9 cellular contexts compared by ENCODE assay signal in genomic region chr19:18418034-18418724, GRCh38. TPM values are rescaled to one million over a fixed set of nuclear protein-coding genes. Genes with fewer than 3 reads are reported as not detected.
DNase-seq lines count a peak whose midpoint lies in the region; ATAC-seq and TF ChIP-seq lines count a peak whose summit lies in the region.
"Had no signal": no experiment of that assay in that cellular context is flagged by ENCODE, and none has a peak within 500 bp of the region (broad histone marks: within the 10 kb centered on the region; RNA-seq: fewer than 3 reads in every experiment).

No MANE protein-coding gene starts in this region.

- no peak for DNase-seq in GM06990 (ENCODE audit: extremely low read depth, insufficient read length)
- DNase-seq in T-cell = peak in 1 of 34 experiments; percentile 23
- peak in 4 of 5 donors; percentile 62 to 78 (median 73) for DNase-seq in ovary
- no peak for DNase-seq in NCI-H446 (lab: John Stamatoyannopoulos, UW)
- DNase-seq in GDM1 (lab: John Stamatoyannopoulos, UW) = no peak

- H3K4me3 ChIP-seq in GM06990 (replicated peaks; ENCODE audit: low read depth, low read length) (peak overlapping the region; percentile 33), esophagus (ENCODE audit: low read depth in 1 of 2, low read length in 2 of 2) (peak overlapping the region in 1 of 2 donors; percentile 68), ovary (peak overlapping the region; percentile 51)

- TF ChIP-seq CTCF in GM06990 (IDR thresholded peaks at IDR 0.05; ENCODE audit: insufficient read depth, low read length, poor library complexity, severe bottlenecking) (no peak), ovary (IDR thresholded peaks at IDR 0.05) (no peak)

- H3K27ac Mint-ChIP-seq in T-cell = peak overlapping the region; percentile 77 to 88

- H3K4me3 Mint-ChIP-seq in T-cell = peak overlapping the region; percentile 77 to 89 (median 81)

- H3K27me3 Mint-ChIP-seq in T-cell = peaks cover 18 to 20% of the 10 kb centered on the region in 2 donors

- intact Hi-C loops in ovary (cut with DNase I) = loop anchor here (5.0 to 10.0 kb wide), 4 partner anchors 141 to 223 kb away; partner anchors contain the start of genes IQCN (in 2 of the 4), MPV17L2 (in 1 of the 4) and RAB3A (in 1 of the 4)

- H3K36me3 ChIP-seq in GM06990 (ENCODE audit: control insufficient read depth, insufficient read depth, low read length) = no peaks in the 10 kb centered on the region
- no peaks in the 10 kb centered on the region for H3K36me3 ChIP-seq in esophagus (ENCODE audit: control insufficient read depth in 2 of 2, insufficient read depth in 2 of 2, low read length in 1 of 2)
- H3K36me3 ChIP-seq in ovary = no peaks in the 10 kb centered on the region

- POLR2A ChIA-PET in T-cell (lab: Charles Lee) = no interaction called here

- no peaks in the 10 kb centered on the region for H3K9me3 ChIP-seq in esophagus (ENCODE audit: control insufficient read depth in 2 of 2, insufficient read depth in 1 of 2, low read depth in 1 of 2, low read length in 1 of 2)
- H3K9me3 ChIP-seq in ovary = no peaks in the 10 kb centered on the region

- TF ChIP-seq POLR2A in ovary (IDR thresholded peaks at IDR 0.05) = no peak

- no peak for TF ChIP-seq EP300 in ovary (IDR thresholded peaks at IDR 0.05)

- H3K27me3 ChIP-seq in GM06990 (replicated peaks; ENCODE audit: control insufficient read depth, insufficient read depth, low read length) (no peaks in the 10 kb centered on the region), esophagus (ENCODE audit: control insufficient read depth in 1 of 2, insufficient read depth in 2 of 2, low read length in 2 of 2) (no peaks in the 10 kb centered on the region), ovary (no peaks in the 10 kb centered on the region)

- H3K27ac ChIP-seq in esophagus (ENCODE audit: low read depth in 2 of 2, low read length in 1 of 2) (peak overlapping the region; percentile 80 to 88), ovary (peak overlapping the region; percentile 62 to 77)

- peaks cover 5 to 43% of the 10 kb centered on the region in 2 donors for H3K4me1 ChIP-seq in esophagus (ENCODE audit: control insufficient read depth in 2 of 2, insufficient read depth in 2 of 2, low read length in 1 of 2)
- H3K4me1 ChIP-seq in ovary (ENCODE audit: insufficient read depth) = peaks cover 24% of the 10 kb centered on the region

- peaks cover 66 to 80% (median 78%) of the 10 kb centered on the region in 3 donors for H3K4me1 Mint-ChIP-seq in T-cell

- no peaks in the 10 kb centered on the region for H3K36me3 Mint-ChIP-seq in T-cell

- 13% methylated on average over 39 of the region's 39 CpGs for WGBS in esophagus, 2 donors
- 15 to 21% (median 17%) methylated on average over 36 to 39 of the region's 39 CpGs for WGBS in ovary, 3 donors

- ATAC-seq in T-cell (replicated peaks in 1 of 4) (peak; percentile 1 to 18 (median 6)), GM19395 (IDR thresholded peaks at IDR 0.05; ENCODE audit: unreplicated experiment) (no peak), HG03039 (IDR thresholded peaks at IDR 0.05; ENCODE audit: unreplicated experiment) (no peak)

- no peaks in the 10 kb centered on the region for H3K9me3 Mint-ChIP-seq in T-cell

- CTCF ChIA-PET in T-cell (lab: Charles Lee) = no interaction called here

RNA-seq across cellular contexts. Expression of gene SSBP4, which starts 1.0 kb away (rescaled TPM):
- total RNA-seq in T-cell (100 to 1,000 TPM in 4 of 5 donors, 10 to 100 TPM in 1; 71.3 to 127 (median 102) TPM), ovary (100 to 1,000 TPM in 2 of 7 donors, 10 to 100 TPM in 5; 58.9 to 124 (median 88.3) TPM)
- polyA plus RNA-seq in esophagus (10 to 100 TPM; 25.4 to 25.9 TPM), ovary (10 to 100 TPM in 1 of 2 donors, 1 to 10 TPM in 1; 4.6 to 90.3 TPM)

RNA-seq across cellular contexts. Expression of gene ISYNA1, which starts 19.8 kb away (rescaled TPM):
- total RNA-seq in T-cell = 10 to 100 TPM; 38.3 to 59.8 (median 55.0) TPM
- polyA plus RNA-seq in esophagus = 10 to 100 TPM; 17.5 to 42.7 TPM
- 100 to 1,000 TPM in 6 of 7 donors, 10 to 100 TPM in 1; 45.2 to 345 (median 217) TPM for total RNA-seq in ovary
- polyA plus RNA-seq in ovary = 100 to 1,000 TPM in 1 of 2 donors, 1 to 10 TPM in 1; 9.6 to 144 TPM

RNA-seq across cellular contexts. Expression of gene LRRC25, which starts 20.8 kb away (rescaled TPM):
- total RNA-seq in T-cell = under 1 TPM in 3 of 5 donors, not detected in 2; 0.16 to 0.33 (median 0.30) TPM
- polyA plus RNA-seq in esophagus = under 1 TPM; 0.55 to 0.66 TPM
- total RNA-seq in ovary = 1 to 10 TPM; 1.8 to 9.2 (median 2.4) TPM
- polyA plus RNA-seq in ovary = 1 to 10 TPM; 1.4 to 3.2 TPM

RNA-seq across cellular contexts. Expression of gene GDF15, which starts 32.2 kb away (rescaled TPM):
- total RNA-seq in T-cell (1 to 10 TPM in 3 of 5 donors, not detected in 2; 1.5 to 1.7 (median 1.5) TPM), ovary (10 to 100 TPM in 2 of 7 donors, 1 to 10 TPM in 5; 1.5 to 20.9 (median 3.7) TPM)
- polyA plus RNA-seq in esophagus (1 to 10 TPM in 1 of 2 donors, under 1 TPM in 1; 0.24 to 2.8 TPM), ovary (1 to 10 TPM in 1 of 2 donors, under 1 TPM in 1; 0.67 to 2.7 TPM)
- total RNA-seq: mononuclear cell had no signal

Comparison
In these comparisons a context has a peak if more than half of its experiments do, and no peak if none do; other contexts are left out.
1. DNase-seq: peak in ovary (4 of 5); none in GM06990 (single experiment), NCI-H446 (0 of 2) and GDM1 (single experiment).
2. ATAC-seq: peak in T-cell (4 of 4); none in GM19395 (single experiment) and HG03039 (single experiment).